ENCODE assay signal across 1 cellular context in the genomic region with DNA sequence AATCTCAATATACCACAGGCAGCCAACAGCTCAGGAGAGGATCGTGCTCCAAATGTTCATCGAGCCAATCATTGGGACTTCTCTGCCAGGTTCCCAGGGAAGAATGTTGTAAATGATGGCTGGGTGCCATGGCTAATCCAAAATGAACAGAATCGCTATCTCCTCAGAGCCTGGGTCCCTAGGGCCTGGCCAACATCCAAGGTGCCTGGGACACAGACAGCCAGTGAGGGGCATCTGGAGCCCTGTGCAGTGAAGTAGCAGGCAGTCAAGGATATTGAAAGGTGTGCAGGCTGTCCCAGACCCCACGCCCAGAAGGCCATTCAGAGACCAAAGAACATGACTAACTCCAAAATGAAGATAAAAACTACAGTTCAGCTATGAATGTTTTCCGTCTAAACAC.
TF ChIP-seq lines count a peak whose summit lies in the region.

No MANE protein-coding gene starts in this region.

TF ChIP-seq in SK-N-SH, 30 proteins besides CTCF, POLR2A, EP300 and RAD21 (continued from another document):
- TF ChIP-seq RCOR1 (IDR thresholded peaks at IDR 0.05; ENCODE audit: low read length) (peak; percentile 79), JUND (IDR thresholded peaks at IDR 0.05) (no peak), FOXJ3 (CRISPR knock-in tag; IDR thresholded peaks at IDR 0.05) (peak; percentile 29), NFIC (IDR thresholded peaks at IDR 0.05; ENCODE audit: borderline replicate concordance) (peak; percentile 29; the same call in 1 of the 2 replicates), NRF1 (IDR thresholded peaks at IDR 0.05; ENCODE audit: low read depth, low read length) (no peak), TCF12 (IDR thresholded peaks at IDR 0.05) (no peak), SMC3 (IDR thresholded peaks at IDR 0.05; ENCODE audit: low read depth, low read length) (no peak; the same call in 1 of the 2 replicates), POLR2AphosphoS5 (IDR thresholded peaks at IDR 0.05; ENCODE audit: low read depth, low read length) (no peak), SIN3A (IDR thresholded peaks at IDR 0.05; ENCODE audit: borderline replicate concordance, low read depth, low read length) (no peak), TEAD4 (IDR thresholded peaks at IDR 0.05; ENCODE audit: borderline replicate concordance, insufficient read depth) (no peak), GATA2 (CRISPR knock-in tag; IDR thresholded peaks at IDR 0.05) (peak; percentile 74), MXI1 (IDR thresholded peaks at IDR 0.05; ENCODE audit: low read depth, low read length) (peak; percentile 60; the same call in 1 of the 2 replicates), CHD2 (IDR thresholded peaks at IDR 0.05; ENCODE audit: low read length, partially characterized antibody) (peak; percentile 68), RXRA (IDR thresholded peaks at IDR 0.05; ENCODE audit: borderline replicate concordance, low read depth) (no peak)
- TF ChIP-seq, protein P1, sequence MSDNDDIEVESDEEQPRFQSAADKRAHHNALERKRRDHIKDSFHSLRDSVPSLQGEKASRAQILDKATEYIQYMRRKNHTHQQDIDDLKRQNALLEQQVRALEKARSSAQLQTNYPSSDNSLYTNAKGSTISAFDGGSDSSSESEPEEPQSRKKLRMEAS (IDR thresholded peaks at IDR 0.05; ENCODE audit: low read depth) = no peak
- TF ChIP-seq, protein P2, sequence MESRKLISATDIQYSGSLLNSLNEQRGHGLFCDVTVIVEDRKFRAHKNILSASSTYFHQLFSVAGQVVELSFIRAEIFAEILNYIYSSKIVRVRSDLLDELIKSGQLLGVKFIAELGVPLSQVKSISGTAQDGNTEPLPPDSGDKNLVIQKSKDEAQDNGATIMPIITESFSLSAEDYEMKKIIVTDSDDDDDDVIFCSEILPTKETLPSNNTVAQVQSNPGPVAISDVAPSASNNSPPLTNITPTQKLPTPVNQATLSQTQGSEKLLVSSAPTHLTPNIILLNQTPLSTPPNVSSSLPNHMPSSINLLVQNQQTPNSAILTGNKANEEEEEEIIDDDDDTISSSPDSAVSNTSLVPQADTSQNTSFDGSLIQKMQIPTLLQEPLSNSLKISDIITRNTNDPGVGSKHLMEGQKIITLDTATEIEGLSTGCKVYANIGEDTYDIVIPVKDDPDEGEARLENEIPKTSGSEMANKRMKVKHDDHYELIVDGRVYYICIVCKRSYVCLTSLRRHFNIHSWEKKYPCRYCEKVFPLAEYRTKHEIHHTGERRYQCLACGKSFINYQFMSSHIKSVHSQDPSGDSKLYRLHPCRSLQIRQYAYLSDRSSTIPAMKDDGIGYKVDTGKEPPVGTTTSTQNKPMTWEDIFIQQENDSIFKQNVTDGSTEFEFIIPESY (IDR thresholded peaks at IDR 0.05; ENCODE audit: borderline replicate concordance, low read depth) = no peak
- TF ChIP-seq, protein P3, sequence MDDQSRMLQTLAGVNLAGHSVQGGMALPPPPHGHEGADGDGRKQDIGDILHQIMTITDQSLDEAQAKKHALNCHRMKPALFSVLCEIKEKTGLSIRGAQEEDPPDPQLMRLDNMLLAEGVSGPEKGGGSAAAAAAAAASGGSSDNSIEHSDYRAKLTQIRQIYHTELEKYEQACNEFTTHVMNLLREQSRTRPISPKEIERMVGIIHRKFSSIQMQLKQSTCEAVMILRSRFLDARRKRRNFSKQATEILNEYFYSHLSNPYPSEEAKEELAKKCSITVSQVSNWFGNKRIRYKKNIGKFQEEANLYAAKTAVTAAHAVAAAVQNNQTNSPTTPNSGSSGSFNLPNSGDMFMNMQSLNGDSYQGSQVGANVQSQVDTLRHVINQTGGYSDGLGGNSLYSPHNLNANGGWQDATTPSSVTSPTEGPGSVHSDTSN (IDR thresholded peaks at IDR 0.05) = no peak
- TF ChIP-seq, protein P4, sequence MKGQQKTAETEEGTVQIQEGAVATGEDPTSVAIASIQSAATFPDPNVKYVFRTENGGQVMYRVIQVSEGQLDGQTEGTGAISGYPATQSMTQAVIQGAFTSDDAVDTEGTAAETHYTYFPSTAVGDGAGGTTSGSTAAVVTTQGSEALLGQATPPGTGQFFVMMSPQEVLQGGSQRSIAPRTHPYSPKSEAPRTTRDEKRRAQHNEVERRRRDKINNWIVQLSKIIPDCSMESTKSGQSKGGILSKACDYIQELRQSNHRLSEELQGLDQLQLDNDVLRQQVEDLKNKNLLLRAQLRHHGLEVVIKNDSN (IDR thresholded peaks at IDR 0.05; ENCODE audit: borderline replicate concordance, low read depth) = no peak
